ENCODE assay signal across 8 cellular contexts in genomic region chr1:37793773-37794371, GRCh38. TPM values are rescaled to one million over a fixed set of nuclear protein-coding genes. Genes with fewer than 3 reads are reported as not detected.
DNase-seq lines count a peak whose midpoint lies in the region; ATAC-seq, FAIRE-seq and TF ChIP-seq lines count a peak whose summit lies in the region.

A gene with protein sequence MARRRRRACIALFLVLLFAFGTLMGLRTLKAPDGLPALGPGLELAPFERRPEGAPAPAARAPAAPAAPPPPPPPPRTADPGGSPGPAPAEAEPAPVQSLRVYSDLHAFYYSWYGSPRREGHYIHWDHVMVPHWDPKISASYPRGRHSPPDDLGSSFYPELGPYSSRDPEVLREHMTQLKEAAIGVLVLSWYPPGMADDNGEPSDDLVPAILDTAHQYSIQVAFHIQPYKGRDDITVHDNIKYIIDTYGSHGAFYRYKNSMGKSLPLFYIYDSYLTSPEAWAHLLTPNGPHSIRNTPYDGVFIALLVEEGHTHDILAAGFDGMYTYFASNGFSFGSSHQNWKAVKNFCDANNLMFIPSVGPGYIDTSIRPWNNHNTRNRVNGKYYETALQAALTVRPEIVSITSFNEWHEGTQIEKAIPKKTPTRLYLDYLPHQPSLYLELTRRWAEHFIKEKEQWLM (plus strand): TSS chr1:37793847. CDS start chr1:37794183, 336 bp downstream.

- H3K27ac ChIP-seq in C4-2B (peak within 1 kb of the TSS; percentile 68), HUES6 (ENCODE audit: low read depth, low read length) (no peak within 1 kb of the TSS), RWPE1 (no peak within 1 kb of the TSS; the same call in 1 of the 2 replicates), astrocyte (ENCODE audit: low read depth, low read length) (no peak within 1 kb of the TSS), hepatocyte (no peak within 1 kb of the TSS), psoas muscle (no peak within 1 kb of the TSS)

- intact Hi-C loops in psoas muscle (cut with DNase I): no loop called here

- peak within 1 kb of the TSS; percentile 86 for H3K4me2 ChIP-seq in astrocyte (ENCODE audit: low read length)
- peak within 1 kb of the TSS; percentile 99 for H3K4me2 ChIP-seq in hepatocyte

- no peaks in the 10 kb centered on the region for H3K79me2 ChIP-seq in astrocyte (ENCODE audit: insufficient read depth, low read length)
- no peaks in the 10 kb centered on the region for H3K79me2 ChIP-seq in hepatocyte

- H3K9ac ChIP-seq in HUES6 (ENCODE audit: low read length) (peak within 1 kb of the TSS; percentile 71), astrocyte (ENCODE audit: low read length) (no peak within 1 kb of the TSS)

- peaks cover 59% of the 10 kb centered on the region for H3K27me3 Mint-ChIP-seq in astrocyte (ENCODE audit: low read depth, unreplicated experiment)

- DNase-seq in RWPE1 (ENCODE audit: low spot score) (peak; percentile 53), astrocyte (ENCODE audit: low read depth) (peak; percentile 40), hepatocyte (ENCODE audit: low spot score) (peak; percentile 79), psoas muscle (peak; percentile 50 to 76)

- H3K27ac Mint-ChIP-seq in astrocyte (ENCODE audit: unreplicated experiment): no peak within 1 kb of the TSS

- H3K4me1 Mint-ChIP-seq in astrocyte (ENCODE audit: low read depth, unreplicated experiment): peaks cover 2% of the 10 kb centered on the region

- WGBS in hepatocyte (ENCODE audit: low lambda C conversion rate, missing lambda C conversion rate): 0% methylated on average over 51 of the region's 82 CpGs
- 0 to 1% (median 1%) methylated on average over 34 to 81 of the region's 82 CpGs for WGBS in psoas muscle, 3 donors

- ATAC-seq in GM18909 (IDR thresholded peaks at IDR 0.05; ENCODE audit: poor library complexity, unreplicated experiment) (peak; percentile 55), psoas muscle (peak; percentile 72 to 86 (median 78)), HG02870 (IDR thresholded peaks at IDR 0.05; ENCODE audit: unreplicated experiment) (no peak)

- H3K9me2 ChIP-seq in hepatocyte (replicated peaks; ENCODE audit: insufficient read depth): no peaks in the 10 kb centered on the region

- H3K4me3 Mint-ChIP-seq in astrocyte (ENCODE audit: unreplicated experiment): peak within 1 kb of the TSS; percentile 71

- POLR2A ChIA-PET in RWPE1 (lab: Yijun Ruan, JAX; ENCODE audit: low non-redundant PET): no interaction called here

- CTCF ChIA-PET in RWPE1 (lab: Yijun Ruan, JAX): interaction anchor here (1.0 kb wide), 1 partner anchor 103 kb away, joined by 3 read pairs; a partner anchor contains a TSS

- H3K9me3 Mint-ChIP-seq in astrocyte (ENCODE audit: unreplicated experiment): no peaks in the 10 kb centered on the region

- no peaks in the 10 kb centered on the region for H3K36me3 Mint-ChIP-seq in astrocyte (ENCODE audit: low read depth, unreplicated experiment)

- FAIRE-seq in astrocyte (lab: Jason Lieb, UNC): no peak

- peaks cover 63% of the 10 kb centered on the region for H3K27me3 ChIP-seq in HUES6 (ENCODE audit: control insufficient read depth, insufficient read depth, low read length)
- peaks cover 23% of the 10 kb centered on the region for H3K27me3 ChIP-seq in astrocyte (ENCODE audit: insufficient read depth, low read length)
- H3K27me3 ChIP-seq in hepatocyte: peaks cover 46% of the 10 kb centered on the region
- H3K27me3 ChIP-seq in psoas muscle (ENCODE audit: insufficient read depth in 3 of 3, low read length in 2 of 3): no peaks in the 10 kb centered on the region

- H2AFZ ChIP-seq in astrocyte (ENCODE audit: low read depth, low read length) (peak within 1 kb of the TSS; percentile 86), hepatocyte (peak within 1 kb of the TSS; percentile 89)

- no peaks in the 10 kb centered on the region for H3K9me3 ChIP-seq in HUES6 (ENCODE audit: control insufficient read depth, insufficient read depth, low read depth, low read length)
- H3K9me3 ChIP-seq in astrocyte (ENCODE audit: insufficient read depth, low read depth, low read length): no peaks in the 10 kb centered on the region
- no peaks in the 10 kb centered on the region for H3K9me3 ChIP-seq in hepatocyte (ENCODE audit: low read depth)
- H3K9me3 ChIP-seq in psoas muscle: no peaks in the 10 kb centered on the region

- peaks cover 5% of the 10 kb centered on the region for H3K4me1 ChIP-seq in HUES6 (ENCODE audit: control insufficient read depth, insufficient read depth, low read length)
- no peaks in the 10 kb centered on the region for H3K4me1 ChIP-seq in astrocyte (ENCODE audit: insufficient read depth, low read length)
- H3K4me1 ChIP-seq in hepatocyte (ENCODE audit: insufficient read depth): peaks cover 4% of the 10 kb centered on the region
- peaks cover 16% of the 10 kb centered on the region for H3K4me1 ChIP-seq in psoas muscle

- H4K20me1 ChIP-seq in astrocyte (ENCODE audit: insufficient read depth, low read length): peaks cover 3% of the 10 kb centered on the region
- H4K20me1 ChIP-seq in hepatocyte (ENCODE audit: insufficient read depth, poor library complexity, severe bottlenecking): no peaks in the 10 kb centered on the region

- H3K4me3 ChIP-seq in HUES6 (ENCODE audit: low read depth, low read length) (peak within 1 kb of the TSS; percentile 80), astrocyte (ENCODE audit: insufficient read depth, low read depth, low read length) (peak within 1 kb of the TSS; percentile 51), hepatocyte (peak within 1 kb of the TSS; percentile 52), psoas muscle (peak within 1 kb of the TSS; percentile 65)

- H3K36me3 ChIP-seq in HUES6 (ENCODE audit: control insufficient read depth, insufficient read depth, low read length) (peaks cover 3% of the 10 kb centered on the region; the same call in 1 of the 2 replicates), astrocyte (ENCODE audit: insufficient read depth, low read length) (no peaks in the 10 kb centered on the region), hepatocyte (replicated peaks; ENCODE audit: insufficient read depth, low read depth) (no peaks in the 10 kb centered on the region), psoas muscle (ENCODE audit: insufficient read depth in 1 of 2, low read depth in 1 of 2) (peaks cover 0 to 8% of the 10 kb centered on the region in 2 donors)

- TF ChIP-seq CTCF in C4-2B (conservative IDR thresholded peaks at IDR 0.05): no peak
- no peak for TF ChIP-seq CTCF in RWPE1 (conservative IDR thresholded peaks at IDR 0.05; ENCODE audit: low read depth)
- no peak for TF ChIP-seq CTCF in astrocyte (IDR thresholded peaks at IDR 0.05; ENCODE audit: insufficient read depth, low read depth, low read length)
- no peak for TF ChIP-seq CTCF in hepatocyte (IDR thresholded peaks at IDR 0.05; ENCODE audit: poor library complexity)
- TF ChIP-seq CTCF in psoas muscle (IDR thresholded peaks at IDR 0.05): no peak

RNA-seq across cellular contexts. Expression of the gene that starts here (rescaled TPM):
- 0.67 and 1.4 TPM in 2 replicates for total RNA-seq in astrocyte
- 2.3 and 2.7 TPM in 2 replicates for total RNA-seq in hepatocyte
- polyA plus RNA-seq in hepatocyte: 2.3 and 3.5 TPM in 2 replicates
- 1 to 10 TPM; 2.1 to 3.4 (median 2.7) TPM for total RNA-seq in psoas muscle
- 1 to 10 TPM; 3.7 to 4.3 (median 4.0) TPM for polyA plus RNA-seq in psoas muscle
